15 cellular contexts compared by ENCODE assay signal in the genomic region with DNA sequence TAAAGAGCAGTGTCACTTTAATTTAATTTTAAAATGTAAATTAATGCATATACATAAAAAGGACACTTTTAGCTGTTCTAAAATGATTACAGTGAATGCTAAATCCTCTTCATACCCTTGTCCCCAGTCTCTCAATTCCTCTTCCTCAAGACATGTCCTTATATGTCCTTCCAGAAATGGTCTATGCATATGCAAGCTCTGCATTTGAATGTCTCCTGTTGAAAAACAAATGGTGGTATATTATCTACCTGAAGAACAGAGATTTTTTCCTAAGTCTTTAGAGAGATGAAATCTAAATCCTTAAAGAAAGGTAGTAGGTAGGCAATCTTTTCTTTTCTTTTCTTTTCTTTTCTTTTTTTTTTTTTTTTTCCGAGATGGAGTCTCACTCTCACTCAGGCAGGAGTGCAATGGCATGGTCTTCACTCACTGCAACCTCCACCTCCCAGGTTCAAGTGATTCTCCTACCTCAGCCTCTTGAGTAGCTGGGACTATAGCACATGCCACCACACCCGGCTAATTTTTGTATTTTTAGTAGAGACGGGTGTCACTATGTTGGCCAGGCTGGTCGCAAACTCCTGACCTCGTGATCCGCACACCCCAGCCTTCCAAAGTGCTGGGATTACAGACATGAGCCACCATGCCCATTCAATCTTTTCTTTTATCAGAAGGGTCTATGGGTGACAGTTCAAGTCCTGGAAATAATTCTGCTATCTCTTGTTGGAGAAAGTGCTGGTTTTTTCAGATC.
DNase-seq lines count a peak whose midpoint lies in the region; ATAC-seq, FAIRE-seq and TF ChIP-seq lines count a peak whose summit lies in the region.
"Had no signal": no experiment of that assay in that cellular context is flagged by ENCODE, and none has a peak within 500 bp of the region (broad histone marks: within the 10 kb centered on the region; RNA-seq: fewer than 3 reads in every experiment).

No MANE protein-coding gene starts in this region.

- FAIRE-seq in A549 (lab: Jason Lieb, UNC) (no peak), GM12892 (lab: Jason Lieb, UNC) (no peak), D721Med (lab: Jason Lieb, UNC) (no peak)

- POLR2A ChIA-PET in A549 (lab: Yijun Ruan, JAX): no interaction called here

- peak overlapping the region; percentile 47 to 72; a peak in 4 of 6 replicates for H3K27ac ChIP-seq in A549
- peak overlapping the region; percentile 99 for H3K27ac ChIP-seq in SU-DHL-6 (ENCODE audit: low read depth, low read length)
- peak overlapping the region; percentile 74 for H3K27ac ChIP-seq in iPS DF 6.9 (ENCODE audit: low read length)

- peaks cover 42% of the 10 kb centered on the region for H3F3A ChIP-seq in SU-DHL-6 (ENCODE audit: insufficient read depth)

- H3K36me3 ChIP-seq in SU-DHL-6 (ENCODE audit: low read length) (no peaks in the 10 kb centered on the region), iPS DF 6.9 (ENCODE audit: control insufficient read depth, insufficient read depth, low read length) (no peaks in the 10 kb centered on the region)
- H3K36me3 ChIP-seq: BE2C, transverse colon had no signal

- ATAC-seq in A549: no peak
- ATAC-seq: right cardiac atrium had no signal

- H3K4me3 ChIP-seq in A549 (no peak overlapping the region), SU-DHL-6 (ENCODE audit: insufficient read depth, low read length, poor library complexity, severe bottlenecking) (peak overlapping the region; percentile 41), iPS DF 6.9 (ENCODE audit: low read length) (no peak overlapping the region)
- H3K4me3 ChIP-seq: transverse colon had no signal

- CTCF ChIA-PET in A549 (lab: Yijun Ruan, JAX): interaction anchor here (0.7 to 2.0 kb wide), 4 partner anchors 9 to 151 kb away, joined by 3 to 9 read pairs (median 4); no protein-coding TSS in a partner anchor

- peaks cover 15% of the 10 kb centered on the region for H3K4me1 ChIP-seq in A549
- H3K4me1 ChIP-seq in iPS DF 6.9 (ENCODE audit: control insufficient read depth, insufficient read depth, low read length): peaks cover 7% of the 10 kb centered on the region
- H3K4me1 ChIP-seq: BE2C had no signal

- TF ChIP-seq POLR2A in A549 (IDR thresholded peaks at IDR 0.05; ENCODE audit: low read length) (no peak), GM12892 (IDR thresholded peaks at IDR 0.05; ENCODE audit: low read depth, low read length) (peak; percentile 42)

- H2AFZ ChIP-seq in SU-DHL-6 (ENCODE audit: low read depth, low read length, severe bottlenecking): peak overlapping the region; percentile 6

- H3K4me2 ChIP-seq in A549 (peak overlapping the region; percentile 38; the same call in 1 of the 3 replicates), SU-DHL-6 (ENCODE audit: low read depth, low read length, poor library complexity, severe bottlenecking) (peak overlapping the region; percentile 73)

- no peaks in the 10 kb centered on the region for H3K9me2 ChIP-seq in SU-DHL-6 (replicated peaks; ENCODE audit: insufficient read depth, low read length)

- H3K27me3 ChIP-seq in SU-DHL-6 (ENCODE audit: low read length): no peaks in the 10 kb centered on the region
- H3K27me3 ChIP-seq in iPS DF 6.9 (ENCODE audit: control insufficient read depth, insufficient read depth, low read length): no peaks in the 10 kb centered on the region
- H3K27me3 ChIP-seq: BE2C, transverse colon had no signal

- no peak for TF ChIP-seq CTCF in A549 (IDR thresholded peaks at IDR 0.05)
- TF ChIP-seq CTCF in SU-DHL-6 (IDR thresholded peaks at IDR 0.05; ENCODE audit: insufficient read depth, low read length, poor library complexity, severe bottlenecking): no peak
- no peak for TF ChIP-seq CTCF in D721Med (IDR thresholded peaks at IDR 0.05; ENCODE audit: insufficient read depth, missing control alignments)

- no peak for TF ChIP-seq RAD21 in A549 (conservative IDR thresholded peaks at IDR 0.05 in 1 of 2, IDR thresholded peaks at IDR 0.05 in 1 of 2)

- DNase-seq in A549 (ENCODE audit: low read depth in 1 of 2, low spot score in 1 of 2) (no peak), GM12892 (ENCODE audit: insufficient read length) (no peak), iPS DF 6.9 (ENCODE audit: low read depth, low spot score) (no peak), CD1c-positive myeloid dendritic cell (ENCODE audit: extremely low spot score) (no peak), A172 (ENCODE audit: low spot score) (no peak), D721Med (ENCODE audit: insufficient read length, low spot score) (no peak), HK-2 (ENCODE audit: unreplicated experiment) (no peak)
- DNase-seq: activated CD4-positive, alpha-beta T cell treated with anti-CD3 and anti-CD28 coated beads for 4 hours; amygdala; BE2C; glutamatergic neuron; midbrain; transverse colon had no signal

- no peaks in the 10 kb centered on the region for H4K20me1 ChIP-seq in SU-DHL-6 (ENCODE audit: low read depth, low read length)

- 90% methylated on average over 6 of the region's 6 CpGs for WGBS in A549 (ENCODE audit: missing lambda C conversion rate)
- no CpG with 5 or more reads among the region's 6 CpGs for WGBS in iPS DF 6.9 (ENCODE audit: insufficient coverage, insufficient read length)

- H3K9ac ChIP-seq in SU-DHL-6 (ENCODE audit: low read length): peak overlapping the region; percentile 66

- H3K9me3 ChIP-seq in A549 (no peaks in the 10 kb centered on the region), SU-DHL-6 (ENCODE audit: insufficient read depth, low read length) (no peaks in the 10 kb centered on the region), iPS DF 6.9 (ENCODE audit: control insufficient read depth, insufficient read depth, low read length) (no peaks in the 10 kb centered on the region)
- H3K9me3 ChIP-seq: BE2C, transverse colon had no signal

- no peaks in the 10 kb centered on the region for H3K79me2 ChIP-seq in SU-DHL-6 (ENCODE audit: insufficient read depth, low read length)

- TF ChIP-seq EP300 in A549 (IDR thresholded peaks at IDR 0.05): no peak

TF ChIP-seq in A549, 52 proteins besides CTCF, POLR2A, EP300 and RAD21:
- TF ChIP-seq, protein P1, sequence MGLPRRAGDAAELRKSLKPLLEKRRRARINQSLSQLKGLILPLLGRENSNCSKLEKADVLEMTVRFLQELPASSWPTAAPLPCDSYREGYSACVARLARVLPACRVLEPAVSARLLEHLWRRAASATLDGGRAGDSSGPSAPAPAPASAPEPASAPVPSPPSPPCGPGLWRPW (IDR thresholded peaks at IDR 0.05): no peak
- TF ChIP-seq ESRRA (IDR thresholded peaks at IDR 0.05; ENCODE audit: borderline replicate concordance, low read length) (no peak), ZSCAN20 (CRISPR knock-in tag; IDR thresholded peaks at IDR 0.05) (no peak), TFCP2L1 (CRISPR knock-in tag; IDR thresholded peaks at IDR 0.05) (no peak), FOSL2 (IDR thresholded peaks at IDR 0.05) (no peak), FOSL2 (CRISPR knock-in tag; IDR thresholded peaks at IDR 0.05) (no peak), JUN (IDR thresholded peaks at IDR 0.05) (no peak), MYC (IDR thresholded peaks at IDR 0.05; ENCODE audit: borderline replicate concordance, low read length) (no peak), HEYL (CRISPR knock-in tag; IDR thresholded peaks at IDR 0.05) (no peak), GATA3 (IDR thresholded peaks at IDR 0.05; ENCODE audit: borderline replicate concordance) (no peak), CBX2 (IDR thresholded peaks at IDR 0.05; ENCODE audit: borderline replicate concordance, low read depth) (no peak)
- TF ChIP-seq, protein P2, sequence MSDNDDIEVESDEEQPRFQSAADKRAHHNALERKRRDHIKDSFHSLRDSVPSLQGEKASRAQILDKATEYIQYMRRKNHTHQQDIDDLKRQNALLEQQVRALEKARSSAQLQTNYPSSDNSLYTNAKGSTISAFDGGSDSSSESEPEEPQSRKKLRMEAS (IDR thresholded peaks at IDR 0.05): no peak
- TF ChIP-seq, protein P3, sequence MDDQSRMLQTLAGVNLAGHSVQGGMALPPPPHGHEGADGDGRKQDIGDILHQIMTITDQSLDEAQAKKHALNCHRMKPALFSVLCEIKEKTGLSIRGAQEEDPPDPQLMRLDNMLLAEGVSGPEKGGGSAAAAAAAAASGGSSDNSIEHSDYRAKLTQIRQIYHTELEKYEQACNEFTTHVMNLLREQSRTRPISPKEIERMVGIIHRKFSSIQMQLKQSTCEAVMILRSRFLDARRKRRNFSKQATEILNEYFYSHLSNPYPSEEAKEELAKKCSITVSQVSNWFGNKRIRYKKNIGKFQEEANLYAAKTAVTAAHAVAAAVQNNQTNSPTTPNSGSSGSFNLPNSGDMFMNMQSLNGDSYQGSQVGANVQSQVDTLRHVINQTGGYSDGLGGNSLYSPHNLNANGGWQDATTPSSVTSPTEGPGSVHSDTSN (IDR thresholded peaks at IDR 0.05): no peak
- TF ChIP-seq, protein P4, sequence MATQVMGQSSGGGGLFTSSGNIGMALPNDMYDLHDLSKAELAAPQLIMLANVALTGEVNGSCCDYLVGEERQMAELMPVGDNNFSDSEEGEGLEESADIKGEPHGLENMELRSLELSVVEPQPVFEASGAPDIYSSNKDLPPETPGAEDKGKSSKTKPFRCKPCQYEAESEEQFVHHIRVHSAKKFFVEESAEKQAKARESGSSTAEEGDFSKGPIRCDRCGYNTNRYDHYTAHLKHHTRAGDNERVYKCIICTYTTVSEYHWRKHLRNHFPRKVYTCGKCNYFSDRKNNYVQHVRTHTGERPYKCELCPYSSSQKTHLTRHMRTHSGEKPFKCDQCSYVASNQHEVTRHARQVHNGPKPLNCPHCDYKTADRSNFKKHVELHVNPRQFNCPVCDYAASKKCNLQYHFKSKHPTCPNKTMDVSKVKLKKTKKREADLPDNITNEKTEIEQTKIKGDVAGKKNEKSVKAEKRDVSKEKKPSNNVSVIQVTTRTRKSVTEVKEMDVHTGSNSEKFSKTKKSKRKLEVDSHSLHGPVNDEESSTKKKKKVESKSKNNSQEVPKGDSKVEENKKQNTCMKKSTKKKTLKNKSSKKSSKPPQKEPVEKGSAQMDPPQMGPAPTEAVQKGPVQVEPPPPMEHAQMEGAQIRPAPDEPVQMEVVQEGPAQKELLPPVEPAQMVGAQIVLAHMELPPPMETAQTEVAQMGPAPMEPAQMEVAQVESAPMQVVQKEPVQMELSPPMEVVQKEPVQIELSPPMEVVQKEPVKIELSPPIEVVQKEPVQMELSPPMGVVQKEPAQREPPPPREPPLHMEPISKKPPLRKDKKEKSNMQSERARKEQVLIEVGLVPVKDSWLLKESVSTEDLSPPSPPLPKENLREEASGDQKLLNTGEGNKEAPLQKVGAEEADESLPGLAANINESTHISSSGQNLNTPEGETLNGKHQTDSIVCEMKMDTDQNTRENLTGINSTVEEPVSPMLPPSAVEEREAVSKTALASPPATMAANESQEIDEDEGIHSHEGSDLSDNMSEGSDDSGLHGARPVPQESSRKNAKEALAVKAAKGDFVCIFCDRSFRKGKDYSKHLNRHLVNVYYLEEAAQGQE (IDR thresholded peaks at IDR 0.05): no peak
